ENCODE assay signal across 11 cellular contexts in genomic region chr7:150341263-150342118, GRCh38. TPM values are rescaled to one million over a fixed set of nuclear protein-coding genes. Genes with fewer than 3 reads are reported as not detected.
DNase-seq lines count a peak whose midpoint lies in the region; ATAC-seq and TF ChIP-seq lines count a peak whose summit lies in the region.
"Had no signal": no experiment of that assay in that cellular context is flagged by ENCODE, and none has a peak within 500 bp of the region (broad histone marks: within the 10 kb centered on the region; RNA-seq: fewer than 3 reads in every experiment).

RARRES2 (minus strand) TSS chr7:150341629; CDS start chr7:150340609, 1,020 bp downstream.

- H3K36me3 ChIP-seq in ectodermal cell (ENCODE audit: control insufficient read depth, insufficient read depth, low read length) (no peaks in the 10 kb centered on the region), skeletal muscle satellite cell (ENCODE audit: insufficient read depth, low read length) (no peaks in the 10 kb centered on the region)

- TF ChIP-seq CTCF in lower leg skin (IDR thresholded peaks at IDR 0.05): no peak

- H3K27me3 ChIP-seq in ectodermal cell (ENCODE audit: control insufficient read depth, insufficient read depth, low read length, poor library complexity, severe bottlenecking): peaks cover 42% of the 10 kb centered on the region
- peaks cover 60% of the 10 kb centered on the region for H3K27me3 ChIP-seq in skeletal muscle satellite cell (ENCODE audit: control insufficient read depth, insufficient read depth, low read length)

- H3K4me3 ChIP-seq in ectodermal cell (ENCODE audit: insufficient read depth, low read depth, low read length): peak within 1 kb of the TSS; percentile 27
- peak within 1 kb of the TSS; percentile 0 for H3K4me3 ChIP-seq in lower leg skin (ENCODE audit: low read depth, poor library complexity, severe bottlenecking)
- H3K4me3 ChIP-seq in skeletal muscle satellite cell (ENCODE audit: low read length): no peak within 1 kb of the TSS

- H3K9me3 ChIP-seq in ectodermal cell (ENCODE audit: control insufficient read depth, low read length) (no peaks in the 10 kb centered on the region), skeletal muscle satellite cell (replicated peaks; ENCODE audit: low read length) (no peaks in the 10 kb centered on the region)

- DNase-seq in HT-29 (ENCODE audit: low spot score): no peak
- peak in 1 of 2 donors; percentile 90 for DNase-seq in lower leg skin (ENCODE audit: low spot score in 2 of 2)
- DNase-seq in NCI-H1694 treated with DMSO at 0.1 percent for 48 hours (lab: John Stamatoyannopoulos, UW): no peak
- DNase-seq in SIG-M5 treated with dmso at 0.1 percent for 504 hours (lab: John Stamatoyannopoulos, UW; ENCODE audit: unreplicated experiment): no peak
- DNase-seq in NCI-H1105 treated with DMSO at 0.1 percent for 48 hours (lab: John Stamatoyannopoulos, UW): no peak
- DNase-seq: activated CD4-positive, alpha-beta T cell treated with anti-CD3 and anti-CD28 coated beads, Interleukin-2, amount 50 U/mL, for 4 hours; NCI-H774; stimulated activated CD4-positive, alpha-beta T cell treated with anti-CD3 and anti-CD28 coated beads, Interleukin-4, amount 100 ng/mL, for 1 hour had no signal

- H3K27ac ChIP-seq in ectodermal cell (ENCODE audit: insufficient read depth, low read depth, low read length, poor library complexity, severe bottlenecking): no peak within 1 kb of the TSS

- intact Hi-C loops in lower leg skin (cut with DNase I; ENCODE audit: low total_unique reads): no loop called here

- H3K4me2 ChIP-seq in skeletal muscle satellite cell (ENCODE audit: low read length): peak within 1 kb of the TSS; percentile 63

- TF ChIP-seq POLR2A in lower leg skin (IDR thresholded peaks at IDR 0.05): no peak

- H3K4me1 ChIP-seq in ectodermal cell (ENCODE audit: control insufficient read depth, insufficient read depth, low read length): peaks cover 25% of the 10 kb centered on the region
- peaks cover 13% of the 10 kb centered on the region for H3K4me1 ChIP-seq in skeletal muscle satellite cell (ENCODE audit: control insufficient read depth, insufficient read depth, low read length)

- no peak for ATAC-seq in GM19395 (IDR thresholded peaks at IDR 0.05; ENCODE audit: unreplicated experiment)

- WGBS in ectodermal cell, 2 experiments: 2% methylated on average over 49 of the region's 49 CpGs
- WGBS in lower leg skin, 2 donors: 6 to 19% methylated on average over 32 to 49 of the region's 49 CpGs

- no peak within 1 kb of the TSS for H3K9ac ChIP-seq in skeletal muscle satellite cell (ENCODE audit: low read depth, low read length)

RNA-seq across cellular contexts. Expression of gene RARRES2, which starts in this region (rescaled TPM):
- 10.5 and 12.6 TPM in 2 replicates for total RNA-seq in HT-29 (2014; rRNA removed; shearing (Covaris generic))
- 4.9 TPM for polyA plus RNA-seq in ectodermal cell (2013, experiment 1 of 4)
- 3.5 TPM for polyA plus RNA-seq in ectodermal cell (2013, experiment 2 of 4)
- polyA plus RNA-seq in ectodermal cell (2013, experiment 3 of 4): 5.2 TPM
- 5.9 TPM for polyA plus RNA-seq in ectodermal cell (2013, experiment 4 of 4)
- total RNA-seq in lower leg skin: 10 to 100 TPM in 3 of 4 donors, 1 to 10 TPM in 1; 9.8 to 30.0 (median 16.8) TPM
- under 0.01 and 9.6 TPM in 2 replicates for total RNA-seq in skeletal muscle satellite cell (2012; rRNA removed)
